10 cellular contexts compared by ENCODE assay signal in genomic region chr6:152300517-152300916, GRCh38.
DNase-seq lines count a peak whose midpoint lies in the region; ATAC-seq and TF ChIP-seq lines count a peak whose summit lies in the region.
"Had no signal": no experiment of that assay in that cellular context is flagged by ENCODE, and none has a peak within 500 bp of the region (broad histone marks: within the 10 kb centered on the region; RNA-seq: fewer than 3 reads in every experiment).

No MANE protein-coding gene starts in this region.

- H3K27me3 ChIP-seq in thoracic aorta (replicated peaks; ENCODE audit: insufficient read depth): no peaks in the 10 kb centered on the region

- POLR2A ChIA-PET in activated CD8-positive, alpha-beta T cell treated with anti-CD3 and anti-CD28 coated beads for 36 hours (lab: Charles Lee): interaction anchor here (1.3 kb wide), 1 partner anchor 116 kb away, joined by 3 read pairs; no protein-coding TSS in a partner anchor

- no peaks in the 10 kb centered on the region for H3K27me3 Mint-ChIP-seq in activated T-cell treated with anti-CD3 and anti-CD28 coated beads, Interleukin-2, amount 50 U/mL, for 4 hours (ENCODE audit: low read depth)
- H3K27me3 Mint-ChIP-seq in activated CD8-positive, alpha-beta T cell treated with anti-CD3 and anti-CD28 coated beads for 36 hours: no peaks in the 10 kb centered on the region
- peaks cover 8 to 15% (median 8%) of the 10 kb centered on the region in 3 donors for H3K27me3 Mint-ChIP-seq in immature natural killer cell (ENCODE audit: low read depth in 3 of 3)

- no peak for DNase-seq in activated T-cell treated with anti-CD3 and anti-CD28 coated beads, Interleukin-2, amount 50 U/mL, for 4 hours
- DNase-seq in activated T-cell treated with anti-CD3 and anti-CD28 coated beads, Interleukin-2, amount 50 U/mL, for 48 hours: no peak
- peak; percentile 18 for DNase-seq in activated CD8-positive, alpha-beta T cell treated with anti-CD3 and anti-CD28 coated beads for 36 hours
- DNase-seq in immature natural killer cell: no peak
- DNase-seq in thoracic aorta (ENCODE audit: low spot score): no peak
- DNase-seq in activated gamma-delta T cell treated with Interleukin-2 at 50 U/mL for 16 hours: no peak
- no peak for DNase-seq in occipital lobe (lab: John Stamatoyannopoulos, UW)
- no peak for DNase-seq in stimulated activated CD4-positive, alpha-beta T cell treated with anti-CD3 and anti-CD28 coated beads, Interleukin-4, amount 100 ng/mL, for 24 hours
- DNase-seq: NCI-H69 had no signal

- H3K9me3 Mint-ChIP-seq in activated T-cell treated with anti-CD3 and anti-CD28 coated beads, Interleukin-2, amount 50 U/mL, for 4 hours: no peaks in the 10 kb centered on the region
- H3K9me3 Mint-ChIP-seq in activated CD8-positive, alpha-beta T cell treated with anti-CD3 and anti-CD28 coated beads for 36 hours: no peaks in the 10 kb centered on the region
- H3K9me3 Mint-ChIP-seq in immature natural killer cell: no peaks in the 10 kb centered on the region

- peak overlapping the region; percentile 10 to 73 for H3K27ac ChIP-seq in thoracic aorta

- peaks cover 21 to 40% of the 10 kb centered on the region in 2 donors for H3K4me1 ChIP-seq in thoracic aorta (ENCODE audit: control insufficient read depth in 1 of 2, low read depth in 2 of 2)

- ATAC-seq in activated T-cell treated with anti-CD3 and anti-CD28 coated beads, Interleukin-2, amount 50 U/mL, for 4 hours: no peak
- ATAC-seq in activated CD8-positive, alpha-beta T cell treated with anti-CD3 and anti-CD28 coated beads for 36 hours: no peak
- ATAC-seq in thoracic aorta (ENCODE audit: insufficient number of reproducible peaks, low FRiP score, low read depth): no peak

- intact Hi-C loops in activated CD8-positive, alpha-beta T cell treated with anti-CD3 and anti-CD28 coated beads for 36 hours (cut with micrococcal nuclease): loop anchor here (5.0 kb wide), 2 partner anchors 37 to 113 kb away; no protein-coding TSS in a partner anchor

- peaks cover 36% of the 10 kb centered on the region for H3K4me1 Mint-ChIP-seq in activated T-cell treated with anti-CD3 and anti-CD28 coated beads, Interleukin-2, amount 50 U/mL, for 4 hours (ENCODE audit: low read depth)
- peaks cover 40% of the 10 kb centered on the region for H3K4me1 Mint-ChIP-seq in activated CD8-positive, alpha-beta T cell treated with anti-CD3 and anti-CD28 coated beads for 36 hours (ENCODE audit: low read depth)
- peaks cover 30 to 52% of the 10 kb centered on the region in 2 donors for H3K4me1 Mint-ChIP-seq in immature natural killer cell

- CTCF ChIA-PET in activated CD8-positive, alpha-beta T cell treated with anti-CD3 and anti-CD28 coated beads for 36 hours (lab: Charles Lee): interaction anchor here (1.3 to 8.7 kb wide), 4 partner anchors 9 to 37 kb away, joined by 4 to 93 read pairs (median 7); no protein-coding TSS in a partner anchor

- H3K4me3 Mint-ChIP-seq in activated T-cell treated with anti-CD3 and anti-CD28 coated beads, Interleukin-2, amount 50 U/mL, for 4 hours: peak overlapping the region; percentile 100
- peak overlapping the region; percentile 97 for H3K4me3 Mint-ChIP-seq in activated CD8-positive, alpha-beta T cell treated with anti-CD3 and anti-CD28 coated beads for 36 hours
- H3K4me3 Mint-ChIP-seq in immature natural killer cell: peak overlapping the region; percentile 96 to 100 (median 100)

- TF ChIP-seq CTCF in activated CD8-positive, alpha-beta T cell treated with anti-CD3 and anti-CD28 coated beads for 36 hours (IDR thresholded peaks at IDR 0.05): no peak
- no peak for TF ChIP-seq CTCF in thoracic aorta (IDR thresholded peaks at IDR 0.05)

- H3K36me3 Mint-ChIP-seq in activated T-cell treated with anti-CD3 and anti-CD28 coated beads, Interleukin-2, amount 50 U/mL, for 4 hours (ENCODE audit: insufficient read depth): peaks cover 4% of the 10 kb centered on the region
- no peaks in the 10 kb centered on the region for H3K36me3 Mint-ChIP-seq in activated CD8-positive, alpha-beta T cell treated with anti-CD3 and anti-CD28 coated beads for 36 hours (ENCODE audit: low read depth)
- H3K36me3 Mint-ChIP-seq in immature natural killer cell: peaks cover 2 to 9% (median 7%) of the 10 kb centered on the region in 3 donors

- H3K27ac Mint-ChIP-seq in activated CD8-positive, alpha-beta T cell treated with anti-CD3 and anti-CD28 coated beads for 36 hours: peak overlapping the region; percentile 99
- H3K27ac Mint-ChIP-seq in immature natural killer cell: peak overlapping the region; percentile 98 to 100 (median 98)

- peak overlapping the region; percentile 77 for H3K4me3 ChIP-seq in thoracic aorta
- H3K4me3 ChIP-seq: lung had no signal

- no peaks in the 10 kb centered on the region for H3K9me3 ChIP-seq in thoracic aorta

- H3K36me3 ChIP-seq in thoracic aorta: peaks cover 16% of the 10 kb centered on the region
